ENCODE assay signal across 19 cellular contexts in genomic region chr17:44214230-44214494, GRCh38. TPM values are rescaled to one million over a fixed set of nuclear protein-coding genes. Genes with fewer than 3 reads are reported as not detected.
DNase-seq lines count a peak whose midpoint lies in the region; ATAC-seq, FAIRE-seq and TF ChIP-seq lines count a peak whose summit lies in the region.
"Had no signal": no experiment of that assay in that cellular context is flagged by ENCODE, and none has a peak within 500 bp of the region (broad histone marks: within the 10 kb centered on the region; RNA-seq: fewer than 3 reads in every experiment).

No MANE protein-coding gene starts in this region.

- TF ChIP-seq CTCF in activated B cell treated with CpG ODN at 0.5 μM for 24 hours (IDR thresholded peaks at IDR 0.05) (no peak), glutamatergic neuron (IDR thresholded peaks at IDR 0.05; ENCODE audit: partially characterized antibody, unreplicated experiment) (no peak), coronary artery (IDR thresholded peaks at IDR 0.05) (no peak)

- intact Hi-C loops in activated B cell treated with CpG ODN at 0.5 μM for 24 hours (cut with micrococcal nuclease) = no loop called here

- no peak overlapping the region for H3K4me3 Mint-ChIP-seq in activated naive CD4-positive, alpha-beta T cell treated with anti-CD3 and anti-CD28 coated beads, Interleukin-2, amount 10 ng/mL, durations not matched to agents 7 days and 5 days
- no peak overlapping the region for H3K4me3 Mint-ChIP-seq in activated B cell treated with CpG ODN at 0.5 μM for 24 hours
- H3K4me3 Mint-ChIP-seq in glutamatergic neuron (ENCODE audit: unreplicated experiment) = peak overlapping the region; percentile 16
- peak overlapping the region; percentile 23 to 55 for H3K4me3 Mint-ChIP-seq in stimulated activated naive CD8-positive, alpha-beta T cell treated with anti-CD3 and anti-CD28 coated beads, Interleukin-15, amount 100 ng/mL, for 72 hours

- H3K4me3 ChIP-seq in coronary artery = no peak overlapping the region

- peaks cover 64% of the 10 kb centered on the region for H3K4me1 Mint-ChIP-seq in activated naive CD4-positive, alpha-beta T cell treated with anti-CD3 and anti-CD28 coated beads, Interleukin-2, amount 10 ng/mL, durations not matched to agents 7 days and 5 days
- H3K4me1 Mint-ChIP-seq in activated B cell treated with CpG ODN at 0.5 μM for 24 hours = peaks cover 72% of the 10 kb centered on the region
- H3K4me1 Mint-ChIP-seq in glutamatergic neuron (ENCODE audit: low read depth, unreplicated experiment) = peaks cover 21% of the 10 kb centered on the region
- H3K4me1 Mint-ChIP-seq in stimulated activated naive CD8-positive, alpha-beta T cell treated with anti-CD3 and anti-CD28 coated beads, Interleukin-15, amount 100 ng/mL, for 72 hours = peaks cover 85% of the 10 kb centered on the region

- H3K9me3 Mint-ChIP-seq in activated naive CD4-positive, alpha-beta T cell treated with anti-CD3 and anti-CD28 coated beads, Interleukin-2, amount 10 ng/mL, durations not matched to agents 7 days and 5 days = no peaks in the 10 kb centered on the region
- H3K9me3 Mint-ChIP-seq in activated B cell treated with CpG ODN at 0.5 μM for 24 hours = no peaks in the 10 kb centered on the region
- H3K9me3 Mint-ChIP-seq in glutamatergic neuron (ENCODE audit: unreplicated experiment) = peaks cover 12% of the 10 kb centered on the region
- peaks cover 0 to 6% of the 10 kb centered on the region in 2 donors for H3K9me3 Mint-ChIP-seq in stimulated activated naive CD8-positive, alpha-beta T cell treated with anti-CD3 and anti-CD28 coated beads, Interleukin-15, amount 100 ng/mL, for 72 hours

- H3K27me3 Mint-ChIP-seq in activated naive CD4-positive, alpha-beta T cell treated with anti-CD3 and anti-CD28 coated beads, Interleukin-2, amount 10 ng/mL, durations not matched to agents 7 days and 5 days = no peaks in the 10 kb centered on the region
- H3K27me3 Mint-ChIP-seq in activated B cell treated with CpG ODN at 0.5 μM for 24 hours = no peaks in the 10 kb centered on the region
- peaks cover 13% of the 10 kb centered on the region for H3K27me3 Mint-ChIP-seq in glutamatergic neuron (ENCODE audit: unreplicated experiment)
- H3K27me3 Mint-ChIP-seq in stimulated activated naive CD8-positive, alpha-beta T cell treated with anti-CD3 and anti-CD28 coated beads, Interleukin-15, amount 100 ng/mL, for 72 hours = no peaks in the 10 kb centered on the region

- ATAC-seq in activated B cell treated with CpG ODN at 0.5 μM for 24 hours (ENCODE audit: low read depth) = no peak
- ATAC-seq in stimulated activated naive CD8-positive, alpha-beta T cell treated with anti-CD3 and anti-CD28 coated beads, Interleukin-15, amount 100 ng/mL, for 72 hours = no peak

- H3K27ac ChIP-seq in coronary artery = no peak overlapping the region

- H3K27ac Mint-ChIP-seq in activated naive CD4-positive, alpha-beta T cell treated with anti-CD3 and anti-CD28 coated beads, Interleukin-2, amount 10 ng/mL, durations not matched to agents 7 days and 5 days = peak overlapping the region; percentile 88
- H3K27ac Mint-ChIP-seq in activated B cell treated with CpG ODN at 0.5 μM for 24 hours (peak overlapping the region; percentile 94), glutamatergic neuron (ENCODE audit: unreplicated experiment) (peak overlapping the region; percentile 81)
- peak overlapping the region in 1 of 2 donors; percentile 92 for H3K27ac Mint-ChIP-seq in stimulated activated naive CD8-positive, alpha-beta T cell treated with anti-CD3 and anti-CD28 coated beads, Interleukin-15, amount 100 ng/mL, for 72 hours

- FAIRE-seq in urothelium cell line (lab: Jason Lieb, UNC) = no peak
- FAIRE-seq: D721Med, GM12891, kidney had no signal

- CTCF ChIA-PET in activated naive CD4-positive, alpha-beta T cell treated with anti-CD3 and anti-CD28 coated beads, Interleukin-2, amount 10 ng/mL, durations not matched to agents 7 days and 5 days (lab: Charles Lee) = interaction anchor here (0.9 to 1.0 kb wide), 2 partner anchors 10 to 131 kb away, joined by 3 read pairs; partner anchors contain the start of gene GRN
- CTCF ChIA-PET in activated B cell treated with CpG ODN at 0.5 μM for 24 hours (lab: Charles Lee) = interaction anchor here (1.0 to 5.3 kb wide), 2 partner anchors 132 to 139 kb away, joined by 3 to 108 read pairs; no protein-coding TSS in a partner anchor

- H3K36me3 Mint-ChIP-seq in activated naive CD4-positive, alpha-beta T cell treated with anti-CD3 and anti-CD28 coated beads, Interleukin-2, amount 10 ng/mL, durations not matched to agents 7 days and 5 days = peaks cover 67% of the 10 kb centered on the region
- H3K36me3 Mint-ChIP-seq in activated B cell treated with CpG ODN at 0.5 μM for 24 hours (ENCODE audit: low read depth) = peaks cover 65% of the 10 kb centered on the region
- H3K36me3 Mint-ChIP-seq in glutamatergic neuron (ENCODE audit: unreplicated experiment) = no peaks in the 10 kb centered on the region

- no peak for DNase-seq in activated naive CD4-positive, alpha-beta T cell treated with anti-CD3 and anti-CD28 coated beads, Interleukin-2, amount 10 ng/mL, durations not matched to agents 7 days and 5 days
- no peak for DNase-seq in activated naive CD4-positive, alpha-beta T cell treated with Interleukin-2 at 50 U/mL for 16 hours
- DNase-seq in activated B cell treated with CpG ODN at 0.5 μM for 24 hours = no peak
- DNase-seq in glutamatergic neuron = no peak
- no peak for DNase-seq in stimulated activated naive CD8-positive, alpha-beta T cell treated with anti-CD3 and anti-CD28 coated beads, Interleukin-15, amount 100 ng/mL, for 72 hours
- DNase-seq in urothelium cell line (ENCODE audit: low spot score) = no peak
- no peak for DNase-seq in coronary artery (ENCODE audit: low spot score)
- no peak for DNase-seq in NCI-H82 treated with DMSO at 0.1 percent for 48 hours (lab: John Stamatoyannopoulos, UW; ENCODE audit: unreplicated experiment)
- DNase-seq: amniotic stem cell; GDM1; hypothalamus; kidney; mesendoderm; NCI-H1436 treated with DMSO at 0.1 percent for 48 hours; NCI-H345; stimulated activated CD4-positive, alpha-beta T cell treated with anti-CD3 and anti-CD28 coated beads, Interleukin-15, amount 100 ng/mL, for 24 hours had no signal

- POLR2A ChIA-PET in activated B cell treated with CpG ODN at 0.5 μM for 24 hours (lab: Charles Lee) = interaction anchor here (0.6 to 10.5 kb wide), 4 partner anchors 13 to 482 kb away, joined by 4 to 241 read pairs (median 121); partner anchors contain the start of genes GRN and SLC25A39

RNA-seq across cellular contexts. Expression of gene UBTF, which starts 5.3 kb away (rescaled TPM):
- total RNA-seq in activated B cell treated with CpG ODN at 0.5 μM for 24 hours (139 and 146 TPM in 2 replicates), glutamatergic neuron (ENCODE audit: unreplicated experiment) (97.6 TPM)

RNA-seq across cellular contexts. Expression of gene ATXN7L3, which starts 14.5 kb away (rescaled TPM):
- total RNA-seq in activated B cell treated with CpG ODN at 0.5 μM for 24 hours (92.0 and 103 TPM in 2 replicates), glutamatergic neuron (ENCODE audit: unreplicated experiment) (146 TPM)

RNA-seq across cellular contexts. Expression of gene TMUB2, which starts 27.4 kb away (rescaled TPM):
- total RNA-seq in activated B cell treated with CpG ODN at 0.5 μM for 24 hours (32.3 and 36.0 TPM in 2 replicates), glutamatergic neuron (ENCODE audit: unreplicated experiment) (52.1 TPM)

RNA-seq across cellular contexts. Expression of gene ASB16, which starts 43.7 kb away (rescaled TPM):
- total RNA-seq in activated B cell treated with CpG ODN at 0.5 μM for 24 hours = not detected in 2 replicates
- not detected for total RNA-seq in glutamatergic neuron (ENCODE audit: unreplicated experiment)
- total RNA-seq: M059J had no signal

RNA-seq across cellular contexts. Expression of gene SLC4A1, which starts 53.8 kb away (rescaled TPM):
- 0.10 and 0.13 TPM in 2 replicates for total RNA-seq in activated B cell treated with CpG ODN at 0.5 μM for 24 hours
- total RNA-seq in glutamatergic neuron (ENCODE audit: unreplicated experiment) = not detected
- total RNA-seq: M059J had no signal

Comparison
In these comparisons a context has a peak if more than half of its experiments do, and no peak if none do; other contexts are left out.
1. H3K4me3 Mint-ChIP-seq: peak in glutamatergic neuron (single experiment) and stimulated activated naive CD8-positive, alpha-beta T cell treated with anti-CD3 and anti-CD28 coated beads, Interleukin-15, amount 100 ng/mL, for 72 hours (2 of 2); none in activated naive CD4-positive, alpha-beta T cell treated with anti-CD3 and anti-CD28 coated beads, Interleukin-2, amount 10 ng/mL, durations not matched to agents 7 days and 5 days (single experiment) and activated B cell treated with CpG ODN at 0.5 μM for 24 hours (single experiment).